Comparison of ENCODE assay signal across 18 cellular contexts in the genomic region with DNA sequence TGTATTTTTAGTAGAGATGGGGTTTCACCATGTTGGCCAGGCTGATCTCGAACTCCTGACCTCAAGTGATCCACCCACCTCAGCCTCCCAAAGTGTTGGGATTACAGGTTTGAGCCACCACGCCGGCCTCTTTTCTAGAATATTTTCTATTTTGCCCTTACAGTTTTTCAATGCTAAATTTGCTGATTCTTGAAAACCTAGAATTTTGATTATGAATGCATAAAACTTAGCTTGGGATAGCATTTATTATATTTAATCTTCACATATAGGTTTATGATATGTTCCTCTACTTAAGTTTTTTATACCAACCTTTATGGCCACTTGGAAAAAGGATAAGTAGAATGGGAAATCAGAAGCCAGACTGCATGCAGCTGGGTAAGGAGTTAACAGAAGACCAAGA. TPM values are rescaled to one million over a fixed set of nuclear protein-coding genes. Genes with fewer than 3 reads are reported as not detected.
DNase-seq lines count a peak whose midpoint lies in the region; ATAC-seq, FAIRE-seq and TF ChIP-seq lines count a peak whose summit lies in the region.
"Had no signal": no experiment of that assay in that cellular context is flagged by ENCODE, and none has a peak within 500 bp of the region (broad histone marks: within the 10 kb centered on the region; RNA-seq: fewer than 3 reads in every experiment).

No MANE protein-coding gene starts in this region.

- H3K36me3 Mint-ChIP-seq in activated T-helper 1 cell treated with anti-CD3 and anti-CD28 coated beads, Interleukin-12 subunit alpha, Interleukin-12 subunit beta, Interleukin-2, Interleukin-4 antibody, amounts not matched to agents 30 ng/mL and 10 ng/mL and 1 ng/mL, durations not matched to agents 14 hours and 24 hours and 36 hours (ENCODE audit: low read depth), result peaks cover 11% of the 10 kb centered on the region

- H3K79me2 ChIP-seq in ACC112 (ENCODE audit: control insufficient read depth, insufficient read depth, low read length, unreplicated experiment) (peaks cover 65% of the 10 kb centered on the region), GM23248 (ENCODE audit: insufficient read depth) (peaks cover 71% of the 10 kb centered on the region), keratinocyte (ENCODE audit: control insufficient read depth, insufficient read depth, low read length) (peaks cover 59% of the 10 kb centered on the region)

- H2AFZ ChIP-seq in ACC112 (ENCODE audit: low read length, unreplicated experiment) (no peak overlapping the region), GM23248 (no peak overlapping the region), keratinocyte (ENCODE audit: control insufficient read depth, low read length) (no peak overlapping the region)

- no peaks in the 10 kb centered on the region for H4K20me1 ChIP-seq in GM23248 (ENCODE audit: insufficient read depth)
- peaks cover 2% of the 10 kb centered on the region for H4K20me1 ChIP-seq in keratinocyte (ENCODE audit: control insufficient read depth, extremely low read depth, insufficient read depth, low read length)

- dilution Hi-C loops in keratinocyte (cut with MboI; ENCODE audit: extremely low pct_ligation_motif_present, low sequenced_read_pairs), result no loop called here

- H3K27me3 ChIP-seq in ACC112 (ENCODE audit: insufficient read depth, low read length), result no peaks in the 10 kb centered on the region
- H3K27me3 ChIP-seq in GM23248 (replicated peaks; ENCODE audit: insufficient read depth), result no peaks in the 10 kb centered on the region
- H3K27me3 ChIP-seq in keratinocyte (ENCODE audit: control insufficient read depth, extremely low read depth, insufficient read depth, low read length), result no peaks in the 10 kb centered on the region
- H3K27me3 ChIP-seq: colonic mucosa, neutrophil had no signal

- no peak for DNase-seq in GM23248
- no peak for DNase-seq in activated T-helper 1 cell treated with anti-CD3 and anti-CD28 coated beads, Interleukin-12 subunit alpha, Interleukin-12 subunit beta, Interleukin-2, Interleukin-4 antibody, amounts not matched to agents 30 ng/mL and 10 ng/mL and 1 ng/mL, durations not matched to agents 14 hours and 24 hours and 36 hours (ENCODE audit: low spot score)
- no peak for DNase-seq in keratinocyte (ENCODE audit: low read depth, low spot score)
- no peak for DNase-seq in NCI-H2107 treated with DMSO at 0.1 percent for 48 hours (lab: John Stamatoyannopoulos, UW; ENCODE audit: unreplicated experiment)
- no peak for DNase-seq in activated effector memory CD4-positive, alpha-beta T cell treated with anti-CD3 and anti-CD28 coated beads, Interleukin-2, amount 50 U/mL, for 16 hours
- DNase-seq in DMS79 treated with DMSO at 0.1 percent for 48 hours (lab: John Stamatoyannopoulos, UW), result no peak
- DNase-seq: activated naive CD4-positive, alpha-beta T cell treated with anti-CD3 and anti-CD28 coated beads, Interleukin-2, amount 50 U/mL, for 16 hours; C1 segment of cervical spinal cord; colonic mucosa; foreskin fibroblast; GF-D8; kidney; NCI-H1092 treated with DMSO at 0.1 percent for 48 hours; NCI-H510A; stimulated activated naive CD4-positive, alpha-beta T cell had no signal

- H3K9me3 ChIP-seq in GM23248 (ENCODE audit: low read depth) (no peaks in the 10 kb centered on the region), keratinocyte (ENCODE audit: control insufficient read depth, low read depth, low read length) (no peaks in the 10 kb centered on the region)
- H3K9me3 ChIP-seq: colonic mucosa, neutrophil had no signal

- H3K27ac Mint-ChIP-seq in activated T-helper 1 cell treated with anti-CD3 and anti-CD28 coated beads, Interleukin-12 subunit alpha, Interleukin-12 subunit beta, Interleukin-2, Interleukin-4 antibody, amounts not matched to agents 30 ng/mL and 10 ng/mL and 1 ng/mL, durations not matched to agents 14 hours and 24 hours and 36 hours, result no peak overlapping the region

- peak overlapping the region; percentile 98 for H3K4me2 ChIP-seq in GM23248 (ENCODE audit: unreplicated experiment)
- H3K4me2 ChIP-seq in keratinocyte (ENCODE audit: control insufficient read depth, extremely low read depth, insufficient read depth, low read depth, low read length), result peak overlapping the region; percentile 98

- intact Hi-C loops in activated T-helper 1 cell treated with anti-CD3 and anti-CD28 coated beads, Interleukin-12 subunit alpha, Interleukin-12 subunit beta, Interleukin-2, Interleukin-4 antibody, amounts not matched to agents 30 ng/mL and 10 ng/mL and 1 ng/mL, durations not matched to agents 14 hours and 24 hours and 36 hours (cut with micrococcal nuclease), result loop anchor here (10.0 kb wide), 1 partner anchor 381 kb away; the partner anchor contains the start of gene GSAP

- H3K36me3 ChIP-seq in ACC112 (ENCODE audit: insufficient read depth, low read length) (peaks cover 7% of the 10 kb centered on the region; the same call in 1 of the 2 replicates), GM23248 (ENCODE audit: low read depth) (no peaks in the 10 kb centered on the region; the same call in 1 of the 2 replicates), keratinocyte (ENCODE audit: control insufficient read depth in 2 of 2, extremely low read depth in 1 of 2, insufficient read depth in 2 of 2, low read length in 2 of 2) (peaks cover 2 to 4% of the 10 kb centered on the region in 2 experiments)
- H3K36me3 ChIP-seq: colonic mucosa, neutrophil had no signal

- no peak for ATAC-seq in GM21723 (IDR thresholded peaks at IDR 0.05; ENCODE audit: unreplicated experiment)

- H3K27ac ChIP-seq in ACC112 (ENCODE audit: low read depth, low read length) (no peak overlapping the region), GM23248 (no peak overlapping the region), keratinocyte (ENCODE audit: control insufficient read depth, insufficient read depth, low read length) (no peak overlapping the region)
- H3K27ac ChIP-seq: colonic mucosa had no signal

- TF ChIP-seq CTCF in keratinocyte (optimal IDR thresholded peaks at IDR 0.05 in 1 of 3, IDR thresholded peaks at IDR 0.05 in 1 of 3, conservative IDR thresholded peaks at IDR 0.05 in 1 of 3; ENCODE audit: extremely low read depth in 1 of 3, insufficient read depth in 2 of 3, low read length in 3 of 3), result no peak

- 98 to 100% methylated on average over 3 of the region's 3 CpGs for WGBS in GM23248 (ENCODE audit: low coverage in 1 of 2, low lambda C conversion rate in 2 of 2, missing lambda C conversion rate in 2 of 2), 2 experiments

- H3K4me3 ChIP-seq in ACC112 (ENCODE audit: low read depth, low read length) (0 out of 2 replicates have a peak overlapping the region, but pooled peaks have one; percentile 90), GM23248 (peak overlapping the region; percentile 98; the same call in 1 of the 2 replicates), keratinocyte (ENCODE audit: control insufficient read depth in 2 of 3, extremely low read depth in 1 of 3, insufficient read depth in 2 of 3, low read depth in 1 of 3, low read length in 3 of 3) (peak overlapping the region in 1 of 3 experiments; percentile 77)

- no peaks in the 10 kb centered on the region for H3K9me2 ChIP-seq in GM23248 (ENCODE audit: insufficient read depth)

- H3K4me1 ChIP-seq in ACC112 (ENCODE audit: control insufficient read depth, insufficient read depth, low read length, unreplicated experiment) (peaks cover 20% of the 10 kb centered on the region), GM23248 (ENCODE audit: insufficient read depth) (peaks cover 25% of the 10 kb centered on the region), keratinocyte (ENCODE audit: control insufficient read depth, extremely low read depth, insufficient read depth, low read length) (peaks cover 17% of the 10 kb centered on the region)

- FAIRE-seq in keratinocyte (lab: Jason Lieb, UNC), result no peak
- FAIRE-seq: kidney had no signal

- in situ Hi-C loops in GM23248 (cut with MboI), result no loop called here

- H3F3A ChIP-seq in GM23248 (ENCODE audit: insufficient read depth), result no peaks in the 10 kb centered on the region

- H3K9me1 ChIP-seq in keratinocyte (ENCODE audit: control insufficient read depth, extremely low read depth, insufficient read depth, low read length), result no peaks in the 10 kb centered on the region

- no peaks in the 10 kb centered on the region for H3K27me3 Mint-ChIP-seq in activated T-helper 1 cell treated with anti-CD3 and anti-CD28 coated beads, Interleukin-12 subunit alpha, Interleukin-12 subunit beta, Interleukin-2, Interleukin-4 antibody, amounts not matched to agents 30 ng/mL and 10 ng/mL and 1 ng/mL, durations not matched to agents 14 hours and 24 hours and 36 hours (ENCODE audit: insufficient read depth)

- no peak overlapping the region for H3K9ac ChIP-seq in GM23248
- H3K9ac ChIP-seq in keratinocyte (ENCODE audit: control insufficient read depth, extremely low read depth, insufficient read depth, low read length), result no peak overlapping the region

- peaks cover 37% of the 10 kb centered on the region for H3K4me1 Mint-ChIP-seq in activated T-helper 1 cell treated with anti-CD3 and anti-CD28 coated beads, Interleukin-12 subunit alpha, Interleukin-12 subunit beta, Interleukin-2, Interleukin-4 antibody, amounts not matched to agents 30 ng/mL and 10 ng/mL and 1 ng/mL, durations not matched to agents 14 hours and 24 hours and 36 hours (ENCODE audit: low read depth)

- peak overlapping the region; percentile 54 for H3K4me3 Mint-ChIP-seq in activated T-helper 1 cell treated with anti-CD3 and anti-CD28 coated beads, Interleukin-12 subunit alpha, Interleukin-12 subunit beta, Interleukin-2, Interleukin-4 antibody, amounts not matched to agents 30 ng/mL and 10 ng/mL and 1 ng/mL, durations not matched to agents 14 hours and 24 hours and 36 hours

- no peaks in the 10 kb centered on the region for H3K9me3 Mint-ChIP-seq in activated T-helper 1 cell treated with anti-CD3 and anti-CD28 coated beads, Interleukin-12 subunit alpha, Interleukin-12 subunit beta, Interleukin-2, Interleukin-4 antibody, amounts not matched to agents 30 ng/mL and 10 ng/mL and 1 ng/mL, durations not matched to agents 14 hours and 24 hours and 36 hours

RNA-seq across cellular contexts. Expression of gene TMEM60, which starts 2.1 kb away (rescaled TPM):
- 9.9 and 17.7 TPM in 2 replicates for total RNA-seq in GM23248 (2014; rRNA removed; shearing (Covaris generic))
- polyA plus RNA-seq in GM23248 (2016; fragmentation: Nextera tagmentation; extraction: Ambion mirVana) (28.2 and 28.9 TPM in 2 replicates), keratinocyte (18.6 to 27.5 TPM (median 21.3 TPM) in 3 replicates)
- 9.0 and 11.0 TPM in 2 replicates for total RNA-seq in activated T-helper 1 cell treated with anti-CD3 and anti-CD28 coated beads, Interleukin-12 subunit alpha, Interleukin-12 subunit beta, Interleukin-2, Interleukin-4 antibody, amounts not matched to agents 30 ng/mL and 10 ng/mL and 1 ng/mL, durations not matched to agents 14 hours and 24 hours and 36 hours
- 2.3 TPM for polyA plus RNA-seq in keratinocyte (2011; ENCODE audit: low read depth)
- polyA plus RNA-seq in keratinocyte (2011; cell fraction: cytosol; rRNA removed), result 17.2 and 26.9 TPM in 2 replicates
- polyA plus RNA-seq in keratinocyte (2011; cell fraction: nucleus; rRNA removed), result 16.2 and 20.6 TPM in 2 replicates
- polyA plus RNA-seq in keratinocyte (2012; ENCODE audit: low replicate concordance), result 15.8 and 16.0 TPM in 2 replicates
- 1.5 to 9.4 TPM (median 7.6 TPM) in 3 replicates for polyA minus RNA-seq in keratinocyte
- polyA minus RNA-seq in keratinocyte (2011; cell fraction: cytosol; rRNA and poly(A)+ RNA removed), result 5.4 TPM
- polyA minus RNA-seq in keratinocyte (2011; cell fraction: nucleus; rRNA and poly(A)+ RNA removed), result 3.7 and 6.0 TPM in 2 replicates

RNA-seq across cellular contexts. Expression of gene PHTF2, which starts 2.5 kb away (rescaled TPM):
- total RNA-seq in GM23248 (2014; rRNA removed; shearing (Covaris generic)), result 29.9 and 30.2 TPM in 2 replicates
- polyA plus RNA-seq in GM23248 (2016; fragmentation: Nextera tagmentation; extraction: Ambion mirVana) (22.0 and 23.6 TPM in 2 replicates), keratinocyte (13.6 to 24.1 TPM (median 16.4 TPM) in 3 replicates)
- total RNA-seq in activated T-helper 1 cell treated with anti-CD3 and anti-CD28 coated beads, Interleukin-12 subunit alpha, Interleukin-12 subunit beta, Interleukin-2, Interleukin-4 antibody, amounts not matched to agents 30 ng/mL and 10 ng/mL and 1 ng/mL, durations not matched to agents 14 hours and 24 hours and 36 hours, result 30.9 and 31.2 TPM in 2 replicates
- polyA plus RNA-seq in keratinocyte (2011; ENCODE audit: low read depth), result 25.6 TPM
- polyA plus RNA-seq in keratinocyte (2011; cell fraction: cytosol; rRNA removed), result 7.8 and 16.6 TPM in 2 replicates
- 15.9 and 21.8 TPM in 2 replicates for polyA plus RNA-seq in keratinocyte (2011; cell fraction: nucleus; rRNA removed)
- polyA plus RNA-seq in keratinocyte (2012; ENCODE audit: low replicate concordance), result 11.4 and 13.6 TPM in 2 replicates
- polyA minus RNA-seq in keratinocyte, result 5.1 to 26.1 TPM (median 8.6 TPM) in 3 replicates
- polyA minus RNA-seq in keratinocyte (2011; cell fraction: cytosol; rRNA and poly(A)+ RNA removed), result 11.1 TPM
- 15.3 and 32.1 TPM in 2 replicates for polyA minus RNA-seq in keratinocyte (2011; cell fraction: nucleus; rRNA and poly(A)+ RNA removed)
